1 cellular context compared by ENCODE assay signal in genomic region chr2:127043367-127044164, GRCh38.
TF ChIP-seq lines count a peak whose summit lies in the region.

No MANE protein-coding gene starts in this region.

TF ChIP-seq in HEK293, 187 proteins besides CTCF, POLR2A, EP300 and RAD21 (continued from another document):
- no peak for TF ChIP-seq PBX3 (CRISPR knock-in tag; IDR thresholded peaks at IDR 0.05)
- no peak for TF ChIP-seq EGR2 (tag by site-specific recombination; IDR thresholded peaks at IDR 0.05; ENCODE audit: low read depth)
- TF ChIP-seq FEZF1 (tag by site-specific recombination; IDR thresholded peaks at IDR 0.05), result no peak
- TF ChIP-seq ZNF248 (tag by site-specific recombination; IDR thresholded peaks at IDR 0.05), result no peak
- TF ChIP-seq ZNF16 (tag by site-specific recombination; IDR thresholded peaks at IDR 0.05; ENCODE audit: low read depth), result no peak
- no peak for TF ChIP-seq ZBTB8A (tag by site-specific recombination; IDR thresholded peaks at IDR 0.05)
- no peak for TF ChIP-seq ZNF211 (tag by site-specific recombination; IDR thresholded peaks at IDR 0.05; ENCODE audit: low read depth)
- TF ChIP-seq SP3 (tag by site-specific recombination; IDR thresholded peaks at IDR 0.05), result no peak
- no peak for TF ChIP-seq ZNF146 (tag by site-specific recombination; IDR thresholded peaks at IDR 0.05)
- peak; percentile 99 for TF ChIP-seq ZNF18 (tag by site-specific recombination; IDR thresholded peaks at IDR 0.05)
- TF ChIP-seq ZNF23 (tag by site-specific recombination; IDR thresholded peaks at IDR 0.05; ENCODE audit: borderline replicate concordance), result no peak
- TF ChIP-seq ZNF404 (tag by site-specific recombination; IDR thresholded peaks at IDR 0.05), result no peak
- TF ChIP-seq ZNF629 (tag by site-specific recombination; IDR thresholded peaks at IDR 0.05), result no peak
- no peak for TF ChIP-seq ZBTB26 (tag by site-specific recombination; optimal IDR thresholded peaks at IDR 0.05)
- no peak for TF ChIP-seq ZNF837 (tag by site-specific recombination; IDR thresholded peaks at IDR 0.05)
